Comparison of ENCODE assay signal across 15 cellular contexts in the genomic region with DNA sequence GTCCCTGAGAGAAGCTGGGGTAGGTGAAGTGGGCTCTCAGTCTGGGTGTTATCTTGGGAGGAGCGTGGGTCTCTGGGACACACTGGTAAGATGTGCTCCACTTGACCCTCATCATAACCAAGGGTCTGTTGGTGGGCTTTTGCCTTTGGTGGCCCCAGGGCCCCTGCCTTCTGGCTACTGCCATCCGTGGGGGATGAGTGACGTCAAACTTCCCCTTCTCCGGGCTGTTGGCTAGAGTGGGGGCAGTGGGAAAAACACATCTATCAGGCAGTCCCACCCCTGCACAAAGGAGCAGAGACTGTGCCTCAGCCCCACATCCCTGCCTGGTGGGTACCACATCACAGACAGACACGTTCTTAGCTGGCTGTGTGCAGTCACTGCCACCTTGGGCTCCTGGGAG. TPM values are rescaled to one million over a fixed set of nuclear protein-coding genes. Genes with fewer than 3 reads are reported as not detected.
DNase-seq lines count a peak whose midpoint lies in the region; ATAC-seq and TF ChIP-seq lines count a peak whose summit lies in the region.
"Had no signal": no experiment of that assay in that cellular context is flagged by ENCODE, and none has a peak within 500 bp of the region (broad histone marks: within the 10 kb centered on the region; RNA-seq: fewer than 3 reads in every experiment).

No MANE protein-coding gene starts in this region.

- TF ChIP-seq CTCF in adrenal gland (IDR thresholded peaks at IDR 0.05) (no peak), esophagus squamous epithelium (IDR thresholded peaks at IDR 0.05) (no peak)

- peak overlapping the region; percentile 2 for H2AK5ac ChIP-seq in trophoblast cell (ENCODE audit: low read length)

- intact Hi-C loops in adrenal gland (cut with DNase I) (no loop called here), esophagus squamous epithelium (cut with DNase I) (no loop called here)

- peak overlapping the region; percentile 28 for H4K91ac ChIP-seq in trophoblast cell (ENCODE audit: low read depth, low read length)

- H3K4me2 ChIP-seq in trophoblast cell (ENCODE audit: low read length), result no peak overlapping the region

- no peaks in the 10 kb centered on the region for H3K79me2 ChIP-seq in trophoblast cell (ENCODE audit: control insufficient read depth, insufficient read depth, low read length, poor library complexity)

- H3K27ac ChIP-seq in adrenal gland (peak overlapping the region in 4 of 5 donors; percentile 26 to 67 (median 43)), esophagus squamous epithelium (peak overlapping the region; percentile 67 to 78 (median 73)), trophoblast cell (ENCODE audit: low read depth, low read length) (no peak overlapping the region), temporal lobe (ENCODE audit: low read depth, low read length) (peak overlapping the region; percentile 54)
- no peak overlapping the region for H3K27ac ChIP-seq in effector memory CD4-positive, alpha-beta T cell (ENCODE audit: insufficient read depth, low read length, poor library complexity, severe bottlenecking)

- no peak for ATAC-seq in HG03457 (IDR thresholded peaks at IDR 0.05; ENCODE audit: unreplicated experiment)
- ATAC-seq: effector memory CD8-positive, alpha-beta T cell; naive thymus-derived CD8-positive, alpha-beta T cell had no signal

- H3K4ac ChIP-seq in trophoblast cell (ENCODE audit: low read depth, low read length), result no peak overlapping the region

- no peak overlapping the region for H2AFZ ChIP-seq in trophoblast cell (ENCODE audit: insufficient read depth, low read length, poor library complexity)

- peaks cover 6 to 15% of the 10 kb centered on the region in 2 donors for H3K4me1 ChIP-seq in adrenal gland (replicated peaks in 1 of 2)
- peaks cover 10 to 37% (median 16%) of the 10 kb centered on the region in 3 donors for H3K4me1 ChIP-seq in esophagus squamous epithelium
- peaks cover 38 to 50% of the 10 kb centered on the region in 2 experiments for H3K4me1 ChIP-seq in trophoblast cell (ENCODE audit: control insufficient read depth in 1 of 2, insufficient read depth in 2 of 2, low read length in 2 of 2)
- H3K4me1 ChIP-seq in effector memory CD4-positive, alpha-beta T cell (ENCODE audit: control insufficient read depth, insufficient read depth, low read length, poor library complexity, severe bottlenecking), result no peaks in the 10 kb centered on the region

- peak overlapping the region; percentile 43 for H2BK12ac ChIP-seq in trophoblast cell (ENCODE audit: low read length)

- H4K8ac ChIP-seq in trophoblast cell (ENCODE audit: low read depth, low read length), result no peak overlapping the region

- H3K14ac ChIP-seq in trophoblast cell (ENCODE audit: low read length), result no peak overlapping the region

- H4K12ac ChIP-seq in trophoblast cell (ENCODE audit: low read depth, low read length), result no peak overlapping the region

- DNase-seq in adrenal gland (no peak), esophagus squamous epithelium (lab: John Stamatoyannopoulos, UW) (no peak), trophoblast cell (no peak), cerebellum (ENCODE audit: low spot score) (no peak), D341Med (ENCODE audit: low spot score) (no peak)
- no peak for DNase-seq in effector memory CD4-positive, alpha-beta T cell
- DNase-seq: activated CD4-positive, alpha-beta T cell treated with anti-CD3 and anti-CD28 coated beads for 1 hour; effector memory CD8-positive, alpha-beta T cell; naive thymus-derived CD8-positive, alpha-beta T cell; NCI-H524; OCI-M1; stimulated activated CD4-positive, alpha-beta T cell treated with anti-CD3 and anti-CD28 coated beads, Interleukin-2, amount 100 ng/mL, for 24 hours; T1000 had no signal

- H3K9me3 ChIP-seq in adrenal gland (replicated peaks in 1 of 3) (no peaks in the 10 kb centered on the region), esophagus squamous epithelium (no peaks in the 10 kb centered on the region), trophoblast cell (ENCODE audit: insufficient read depth, low read depth, low read length) (peaks cover 2% of the 10 kb centered on the region)
- no peaks in the 10 kb centered on the region for H3K9me3 ChIP-seq in effector memory CD4-positive, alpha-beta T cell (ENCODE audit: control insufficient read depth, low read length)

- H2BK5ac ChIP-seq in trophoblast cell (ENCODE audit: low read depth, low read length, poor library complexity), result no peak overlapping the region

- no peaks in the 10 kb centered on the region for H3K36me3 ChIP-seq in adrenal gland (replicated peaks in 1 of 2)
- H3K36me3 ChIP-seq in esophagus squamous epithelium, result no peaks in the 10 kb centered on the region
- no peaks in the 10 kb centered on the region for H3K36me3 ChIP-seq in trophoblast cell (ENCODE audit: control insufficient read depth in 1 of 2, insufficient read depth in 2 of 2, low read length in 2 of 2)
- no peaks in the 10 kb centered on the region for H3K36me3 ChIP-seq in effector memory CD4-positive, alpha-beta T cell (ENCODE audit: control insufficient read depth, insufficient read depth, low read length)

- H3K27me3 ChIP-seq in adrenal gland (no peaks in the 10 kb centered on the region), esophagus squamous epithelium (no peaks in the 10 kb centered on the region), trophoblast cell (ENCODE audit: insufficient read depth, low read length) (no peaks in the 10 kb centered on the region)
- no peaks in the 10 kb centered on the region for H3K27me3 ChIP-seq in effector memory CD4-positive, alpha-beta T cell (replicated peaks; ENCODE audit: control insufficient read depth, insufficient read depth, low read length, poor library complexity, severe bottlenecking)

- H3K23ac ChIP-seq in trophoblast cell (ENCODE audit: low read length), result no peak overlapping the region

- no peak overlapping the region for H2BK120ac ChIP-seq in trophoblast cell (ENCODE audit: insufficient read depth, low read length, poor library complexity)

- peaks cover 29% of the 10 kb centered on the region for H3K79me1 ChIP-seq in trophoblast cell (ENCODE audit: low read length)

- H3K9ac ChIP-seq in trophoblast cell (ENCODE audit: low read length), result no peak overlapping the region

- H3K18ac ChIP-seq in trophoblast cell (ENCODE audit: low read length), result no peak overlapping the region

- TF ChIP-seq POLR2A in adrenal gland (IDR thresholded peaks at IDR 0.05) (no peak), esophagus squamous epithelium (IDR thresholded peaks at IDR 0.05) (no peak)

- H3K4me3 ChIP-seq in adrenal gland, result no peak overlapping the region
- peak overlapping the region in 2 of 4 donors; percentile 2 to 13 for H3K4me3 ChIP-seq in esophagus squamous epithelium
- H3K4me3 ChIP-seq in trophoblast cell (ENCODE audit: low read depth, low read length), result no peak overlapping the region
- H3K4me3 ChIP-seq in effector memory CD4-positive, alpha-beta T cell (ENCODE audit: insufficient read depth, low read depth, low read length, poor library complexity, severe bottlenecking), result no peak overlapping the region

- WGBS in adrenal gland, 4 donors, result 82 to 88% (median 85%) methylated on average over 3 to 5 of the region's 5 CpGs
- 80% methylated on average over 2 of the region's 5 CpGs; no CpG with 5 or more reads in 1 of the 2 donors for WGBS in esophagus squamous epithelium, 2 donors
- no CpG with 5 or more reads among the region's 5 CpGs for WGBS in trophoblast cell (ENCODE audit: extremely low coverage, insufficient coverage, insufficient read length)

RNA-seq across cellular contexts. Expression of gene GADD45G, which starts 35.1 kb away (rescaled TPM):
- total RNA-seq in adrenal gland, result 100 to 1,000 TPM in 4 of 8 donors, 10 to 100 TPM in 4; 33.7 to 180 (median 93.3) TPM
- 100 to 1,000 TPM in 2 of 3 donors, 1 to 10 TPM in 1; 3.3 to 294 (median 190) TPM for polyA plus RNA-seq in adrenal gland
- total RNA-seq in esophagus squamous epithelium, result 10 to 100 TPM in 2 of 4 donors, 1 to 10 TPM in 2; 1.8 to 18.7 (median 8.5) TPM
- 140 and 155 TPM in 2 replicates for polyA plus RNA-seq in trophoblast cell (2013)
- total RNA-seq in temporal lobe, result 5.9 TPM
- 6.9 TPM for total RNA-seq in cerebellum

Comparison
In these comparisons a context has a peak if more than half of its experiments do, and no peak if none do; other contexts are left out.
1. H3K27ac ChIP-seq: peak in adrenal gland (4 of 5), esophagus squamous epithelium (4 of 4) and temporal lobe (single experiment); none in trophoblast cell (single experiment) and effector memory CD4-positive, alpha-beta T cell (single experiment).